In genomic region chr15:41161736-41162135, GRCh38 we compare ENCODE assay signal across 25 cellular contexts. TPM values are rescaled to one million over a fixed set of nuclear protein-coding genes. Genes with fewer than 3 reads are reported as not detected.
DNase-seq lines count a peak whose midpoint lies in the region; ATAC-seq and TF ChIP-seq lines count a peak whose summit lies in the region.
"Had no signal": no experiment of that assay in that cellular context is flagged by ENCODE, and none has a peak within 500 bp of the region (broad histone marks: within the 10 kb centered on the region; RNA-seq: fewer than 3 reads in every experiment).

No MANE protein-coding gene starts in this region.

- H3K4me1 ChIP-seq in BLaER1: peaks cover 10% of the 10 kb centered on the region
- peaks cover 11% of the 10 kb centered on the region for H3K4me1 ChIP-seq in lower lobe of right lung
- H3K4me1 ChIP-seq: prostate gland, sigmoid colon, stomach, tibial nerve had no signal

- ATAC-seq in lower lobe of right lung (no peak), GM18498 (IDR thresholded peaks at IDR 0.05; ENCODE audit: unreplicated experiment) (no peak)
- ATAC-seq: K562 had no signal

- DNase-seq in ELR (ENCODE audit: low read depth): peak; percentile 26
- DNase-seq in SK-N-MC (ENCODE audit: low read depth, low spot score): peak; percentile 16
- no peak for DNase-seq in lower lobe of right lung
- no peak for DNase-seq in HUDEP-2 (lab: John Stamatoyannopoulos, UW; ENCODE audit: unreplicated experiment in 76 of 76)
- DNase-seq in HT-29 (ENCODE audit: low spot score): no peak
- DNase-seq: activated CD4-positive, alpha-beta T cell treated with anti-CD3 and anti-CD28 coated beads for 4 hours; activated CD8-positive, alpha-beta memory T cell treated with anti-CD3 and anti-CD28 coated beads, Interleukin-2, amount 50 U/mL, for 4 hours; activated effector memory CD4-positive, alpha-beta T cell treated with Interleukin-2 at 50 U/mL for 16 hours; COR-L47; DMS79; H9; head of caudate nucleus; MG63; NCI-H1417 treated with DMSO at 0.1 percent for 48 hours; NCI-H2081 treated with DMSO at 0.1 percent for 48 hours; NCI-H446 treated with DMSO at 0.1 percent for 48 hours; SIG-M5; sigmoid colon; stomach had no signal

- H3K4me3 ChIP-seq in BLaER1: no peak overlapping the region
- no peak overlapping the region for H3K4me3 ChIP-seq in SK-N-MC
- no peak overlapping the region for H3K4me3 ChIP-seq in lower lobe of right lung
- H3K4me3 ChIP-seq: K562, MG63, prostate gland, sigmoid colon, stomach, tibial nerve had no signal

- no peak overlapping the region for H3K9ac ChIP-seq in BLaER1
- no peak overlapping the region for H3K9ac ChIP-seq in SK-N-MC (ENCODE audit: insufficient read length)

- no peaks in the 10 kb centered on the region for H3K9me3 ChIP-seq in BLaER1
- no peaks in the 10 kb centered on the region for H3K9me3 ChIP-seq in SK-N-MC (ENCODE audit: low read depth, low read length)
- no peaks in the 10 kb centered on the region for H3K9me3 ChIP-seq in lower lobe of right lung
- H3K9me3 ChIP-seq: MG63, prostate gland, sigmoid colon, stomach, tibial nerve had no signal

- intact Hi-C loops in lower lobe of right lung (cut with DNase I): no loop called here

- H3K4me2 ChIP-seq in BLaER1: peak overlapping the region; percentile 27

- no peaks in the 10 kb centered on the region for H4K20me1 ChIP-seq in BLaER1

- H3K36me3 ChIP-seq in BLaER1 (no peaks in the 10 kb centered on the region), SK-N-MC (ENCODE audit: insufficient read depth, low read length) (no peaks in the 10 kb centered on the region), lower lobe of right lung (no peaks in the 10 kb centered on the region)
- H3K36me3 ChIP-seq: MG63, prostate gland, sigmoid colon, stomach, tibial nerve had no signal

- H3K27ac ChIP-seq in BLaER1: no peak overlapping the region
- no peak overlapping the region for H3K27ac ChIP-seq in SK-N-MC
- H3K27ac ChIP-seq in lower lobe of right lung: peak overlapping the region; percentile 47
- H3K27ac ChIP-seq: epithelial cell of prostate, prostate gland, sigmoid colon, tibial nerve had no signal

- no peak for TF ChIP-seq CTCF in lower lobe of right lung (IDR thresholded peaks at IDR 0.05)

- H3K27me3 ChIP-seq in BLaER1 (no peaks in the 10 kb centered on the region), lower lobe of right lung (ENCODE audit: low read depth) (no peaks in the 10 kb centered on the region)
- H3K27me3 ChIP-seq: MG63, sigmoid colon, stomach, tibial nerve had no signal

RNA-seq across cellular contexts. Expression of gene INO80, which starts 45.7 kb away (rescaled TPM):
- 25.0 TPM for total RNA-seq in lower lobe of right lung
- total RNA-seq in HT-29 (2014; rRNA removed; shearing (Covaris generic)): 57.1 and 66.9 TPM in 2 replicates

Comparison
In these comparisons a context has a peak if more than half of its experiments do, and no peak if none do; other contexts are left out.
1. DNase-seq: peak in ELR (single experiment) and SK-N-MC (single experiment); none in lower lobe of right lung (single experiment), HUDEP-2 (0 of 76) and HT-29 (single experiment).